ENCODE assay signal across 9 cellular contexts in genomic region chr3:178419078-178419477, GRCh38.
DNase-seq lines count a peak whose midpoint lies in the region; ATAC-seq and TF ChIP-seq lines count a peak whose summit lies in the region.
"Had no signal": no experiment of that assay in that cellular context is flagged by ENCODE, and none has a peak within 500 bp of the region (broad histone marks: within the 10 kb centered on the region; RNA-seq: fewer than 3 reads in every experiment).

No MANE protein-coding gene starts in this region.

- H3K27me3 ChIP-seq in mammary epithelial cell (ENCODE audit: insufficient read depth, low read length) (no peaks in the 10 kb centered on the region), trophoblast cell (ENCODE audit: insufficient read depth, low read length) (no peaks in the 10 kb centered on the region), right atrium auricular region (no peaks in the 10 kb centered on the region)

- POLR2A ChIA-PET in activated CD8-positive, alpha-beta T cell treated with anti-CD3 and anti-CD28 coated beads for 36 hours (lab: Charles Lee) = no interaction called here

- no peak overlapping the region for H4K12ac ChIP-seq in trophoblast cell (ENCODE audit: low read depth, low read length)

- no peak overlapping the region for H2AK5ac ChIP-seq in trophoblast cell (ENCODE audit: low read length)

- H3K79me2 ChIP-seq in mammary epithelial cell (ENCODE audit: insufficient read depth, low read length) = no peaks in the 10 kb centered on the region
- no peaks in the 10 kb centered on the region for H3K79me2 ChIP-seq in trophoblast cell (ENCODE audit: control insufficient read depth, insufficient read depth, low read length, poor library complexity)

- no peaks in the 10 kb centered on the region for H3K9me3 Mint-ChIP-seq in activated CD8-positive, alpha-beta T cell treated with anti-CD3 and anti-CD28 coated beads for 36 hours

- 82% methylated on average over 4 of the region's 4 CpGs for WGBS in mammary epithelial cell (ENCODE audit: low coverage, missing lambda C conversion rate)
- WGBS in trophoblast cell (ENCODE audit: extremely low coverage, insufficient coverage, insufficient read length) = no CpG with 5 or more reads among the region's 4 CpGs

- H2AFZ ChIP-seq in mammary epithelial cell (ENCODE audit: low read depth, low read length) = peak overlapping the region; percentile 52
- no peak overlapping the region for H2AFZ ChIP-seq in trophoblast cell (ENCODE audit: insufficient read depth, low read length, poor library complexity)

- in situ Hi-C loops in mammary epithelial cell (cut with MboI; ENCODE audit: low sequenced_read_pairs in 2 of 2) = no loop called here

- no peak overlapping the region for H3K18ac ChIP-seq in trophoblast cell (ENCODE audit: low read length)

- no peak for TF ChIP-seq CTCF in mammary epithelial cell (conservative IDR thresholded peaks at IDR 0.05 in 1 of 2, IDR thresholded peaks at IDR 0.05 in 1 of 2; ENCODE audit: extremely low read depth in 1 of 2, insufficient read depth in 1 of 2, low read depth in 1 of 2, low read length in 2 of 2)
- TF ChIP-seq CTCF in activated CD8-positive, alpha-beta T cell treated with anti-CD3 and anti-CD28 coated beads for 36 hours (IDR thresholded peaks at IDR 0.05) = no peak
- TF ChIP-seq CTCF in right atrium auricular region (IDR thresholded peaks at IDR 0.05) = no peak

- intact Hi-C loops in mammary epithelial cell (cut with micrococcal nuclease) = no loop called here
- intact Hi-C loops in activated CD8-positive, alpha-beta T cell treated with anti-CD3 and anti-CD28 coated beads for 36 hours (cut with micrococcal nuclease) = no loop called here

- H3K9ac ChIP-seq in mammary epithelial cell (ENCODE audit: insufficient read depth, low read length) (no peak overlapping the region), trophoblast cell (ENCODE audit: low read length) (no peak overlapping the region)

- no peak overlapping the region for H4K91ac ChIP-seq in trophoblast cell (ENCODE audit: low read depth, low read length)

- H4K20me1 ChIP-seq in mammary epithelial cell (ENCODE audit: insufficient read depth, low read length) = no peaks in the 10 kb centered on the region

- CTCF ChIA-PET in mammary epithelial cell (lab: Charles Lee; ENCODE audit: low non-redundant PET) = no interaction called here
- CTCF ChIA-PET in activated CD8-positive, alpha-beta T cell treated with anti-CD3 and anti-CD28 coated beads for 36 hours (lab: Charles Lee) = interaction anchor here (0.5 kb wide), 1 partner anchor 173 kb away, joined by 3 read pairs; no protein-coding TSS in a partner anchor

- no TSS peak for BruUV-seq in mammary epithelial cell (replicated peaks; lab: Mats Ljungman, UMichigan)

- no peak overlapping the region for H2BK120ac ChIP-seq in trophoblast cell (ENCODE audit: insufficient read depth, low read length, poor library complexity)

- H3K9me3 ChIP-seq in mammary epithelial cell (replicated peaks; ENCODE audit: insufficient read depth, low read length) (no peaks in the 10 kb centered on the region), trophoblast cell (ENCODE audit: insufficient read depth, low read depth, low read length) (no peaks in the 10 kb centered on the region), right atrium auricular region (no peaks in the 10 kb centered on the region)
- H3K9me3 ChIP-seq: psoas muscle had no signal

- no peak overlapping the region for H3K27ac Mint-ChIP-seq in activated CD8-positive, alpha-beta T cell treated with anti-CD3 and anti-CD28 coated beads for 36 hours

- H3K4me3 ChIP-seq in mammary epithelial cell (replicated peaks in 1 of 3; ENCODE audit: insufficient read depth in 1 of 3, low read depth in 2 of 3, low read length in 3 of 3) = no peak overlapping the region
- no peak overlapping the region for H3K4me3 ChIP-seq in trophoblast cell (ENCODE audit: low read depth, low read length)
- H3K4me3 ChIP-seq in right atrium auricular region = no peak overlapping the region
- H3K4me3 ChIP-seq: psoas muscle had no signal

- H3K4me1 Mint-ChIP-seq in activated CD8-positive, alpha-beta T cell treated with anti-CD3 and anti-CD28 coated beads for 36 hours (ENCODE audit: low read depth) = no peaks in the 10 kb centered on the region

- H3K27me3 Mint-ChIP-seq in activated CD8-positive, alpha-beta T cell treated with anti-CD3 and anti-CD28 coated beads for 36 hours = no peaks in the 10 kb centered on the region

- no peak overlapping the region for H4K8ac ChIP-seq in trophoblast cell (ENCODE audit: low read depth, low read length)

- H3K36me3 ChIP-seq in mammary epithelial cell (ENCODE audit: insufficient read depth, low read length) = no peaks in the 10 kb centered on the region
- no peaks in the 10 kb centered on the region for H3K36me3 ChIP-seq in trophoblast cell (ENCODE audit: control insufficient read depth in 1 of 2, insufficient read depth in 2 of 2, low read length in 2 of 2)
- no peaks in the 10 kb centered on the region for H3K36me3 ChIP-seq in right atrium auricular region

- H3K4me3 Mint-ChIP-seq in activated CD8-positive, alpha-beta T cell treated with anti-CD3 and anti-CD28 coated beads for 36 hours = no peak overlapping the region

- no peak overlapping the region for H2BK5ac ChIP-seq in trophoblast cell (ENCODE audit: low read depth, low read length, poor library complexity)

- no peak overlapping the region for H3K27ac ChIP-seq in mammary epithelial cell (ENCODE audit: insufficient read depth, low read depth, low read length)
- H3K27ac ChIP-seq in trophoblast cell (ENCODE audit: low read depth, low read length) = no peak overlapping the region
- no peak overlapping the region for H3K27ac ChIP-seq in right atrium auricular region
- H3K27ac ChIP-seq: psoas muscle had no signal

- no peak for ATAC-seq in activated CD8-positive, alpha-beta T cell treated with anti-CD3 and anti-CD28 coated beads for 36 hours
- ATAC-seq: psoas muscle had no signal

- H3K4me1 ChIP-seq in mammary epithelial cell (ENCODE audit: insufficient read depth, low read length) (no peaks in the 10 kb centered on the region), trophoblast cell (ENCODE audit: control insufficient read depth in 1 of 2, insufficient read depth in 2 of 2, low read length in 2 of 2) (no peaks in the 10 kb centered on the region), right atrium auricular region (no peaks in the 10 kb centered on the region)
- H3K4me1 ChIP-seq: psoas muscle had no signal

- H3K4ac ChIP-seq in trophoblast cell (ENCODE audit: low read depth, low read length) = no peak overlapping the region

- no peak overlapping the region for H3K23ac ChIP-seq in trophoblast cell (ENCODE audit: low read length)

- peak; percentile 80 for DNase-seq in HCEC 1CT
- DNase-seq in NCI-H2081 treated with DMSO at 0.1 percent for 48 hours (lab: John Stamatoyannopoulos, UW) = peak; percentile 86
- peak; percentile 51 for DNase-seq in mammary epithelial cell
- DNase-seq in trophoblast cell = peak; percentile 4 to 45
- DNase-seq in activated CD8-positive, alpha-beta T cell treated with anti-CD3 and anti-CD28 coated beads for 36 hours = no peak
- DNase-seq in stimulated activated CD4-positive, alpha-beta T cell treated with anti-CD3 and anti-CD28 coated beads, Interleukin-15, amount 100 ng/mL, for 24 hours = no peak
- no peak for DNase-seq in right atrium auricular region (ENCODE audit: low spot score)
- DNase-seq: caudate nucleus, psoas muscle had no signal

- no peak overlapping the region for H3K14ac ChIP-seq in trophoblast cell (ENCODE audit: low read length)

- H3K79me1 ChIP-seq in trophoblast cell (ENCODE audit: low read length) = no peaks in the 10 kb centered on the region

- dilution Hi-C loops in mammary epithelial cell (cut with HindIII; ENCODE audit: low sequenced_read_pairs) = no loop called here

- H3K4me2 ChIP-seq in mammary epithelial cell (ENCODE audit: insufficient read depth, low read depth, low read length) = no peak overlapping the region
- H3K4me2 ChIP-seq in trophoblast cell (ENCODE audit: low read length) = no peak overlapping the region

- H3K36me3 Mint-ChIP-seq in activated CD8-positive, alpha-beta T cell treated with anti-CD3 and anti-CD28 coated beads for 36 hours (ENCODE audit: low read depth) = no peaks in the 10 kb centered on the region

- H2BK12ac ChIP-seq in trophoblast cell (ENCODE audit: low read length) = no peak overlapping the region

Comparison
In these comparisons a context has a peak if more than half of its experiments do, and no peak if none do; other contexts are left out.
1. DNase-seq: peak in HCEC 1CT (single experiment), NCI-H2081 treated with DMSO at 0.1 percent for 48 hours (single experiment), mammary epithelial cell (single experiment) and trophoblast cell (2 of 2); none in activated CD8-positive, alpha-beta T cell treated with anti-CD3 and anti-CD28 coated beads for 36 hours (single experiment), stimulated activated CD4-positive, alpha-beta T cell treated with anti-CD3 and anti-CD28 coated beads, Interleukin-15, amount 100 ng/mL, for 24 hours (single experiment) and right atrium auricular region (single experiment).